ENCODE assay signal across 8 cellular contexts in the genomic region with DNA sequence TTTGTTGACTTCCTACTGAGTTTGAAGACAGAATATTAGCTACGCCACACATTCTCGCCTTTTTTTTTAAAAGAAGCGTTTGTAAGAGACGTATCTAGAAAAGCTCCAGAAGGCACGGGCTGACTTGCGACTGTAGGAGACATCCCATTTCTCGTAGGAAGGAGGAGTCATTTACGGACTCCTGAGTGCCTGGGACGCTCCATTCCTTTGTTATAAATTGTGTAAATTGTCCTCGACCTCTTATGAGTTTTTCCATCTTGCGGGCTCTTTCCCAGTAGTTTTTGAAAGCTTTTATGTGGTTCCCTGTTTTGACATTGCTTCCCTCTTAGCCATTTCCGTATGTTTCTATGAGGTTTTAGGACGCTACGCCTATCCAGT. TPM values are rescaled to one million over a fixed set of nuclear protein-coding genes. Genes with fewer than 3 reads are reported as not detected.
DNase-seq lines count a peak whose midpoint lies in the region; ATAC-seq and TF ChIP-seq lines count a peak whose summit lies in the region.

No MANE protein-coding gene starts in this region.

- no peaks in the 10 kb centered on the region for H3K9me3 ChIP-seq in fibroblast of lung (ENCODE audit: control insufficient read depth, insufficient read depth, low read depth, low read length)

- no peak for ATAC-seq in activated CD4-positive, alpha-beta T cell treated with anti-CD3 and anti-CD28 coated beads for 36 hours
- ATAC-seq in SK-N-SH treated with all-trans-retinoic acid at 6 μM for 48 hours (peak; percentile 31), HG03565 (IDR thresholded peaks at IDR 0.05; ENCODE audit: unreplicated experiment) (no peak), HG02571 (IDR thresholded peaks at IDR 0.05; ENCODE audit: unreplicated experiment) (no peak)

- H3K9me3 Mint-ChIP-seq in activated CD4-positive, alpha-beta T cell treated with anti-CD3 and anti-CD28 coated beads for 36 hours (ENCODE audit: low read depth) = no peaks in the 10 kb centered on the region

- intact Hi-C loops in activated CD4-positive, alpha-beta T cell treated with anti-CD3 and anti-CD28 coated beads for 36 hours (cut with DNase I, micrococcal nuclease) = loop anchor here in 1 of 2 experiments (10.0 kb wide), 1 partner anchor 694 kb away; a partner anchor contains a TSS

- H3K9ac ChIP-seq in fibroblast of lung (ENCODE audit: insufficient read depth, low read length) = peak overlapping the region; percentile 81
- H3K9ac ChIP-seq in rectal smooth muscle tissue (ENCODE audit: low read length) = no peak overlapping the region

- CTCF ChIA-PET in activated CD4-positive, alpha-beta T cell treated with anti-CD3 and anti-CD28 coated beads for 36 hours (lab: Charles Lee) = interaction anchor here (0.8 to 4.8 kb wide), 4 partner anchors 34 to 349 kb away, joined by 4 to 21 read pairs (median 4); a partner anchor contains a TSS

- H3K4me1 ChIP-seq in fibroblast of lung (ENCODE audit: control insufficient read depth, extremely low read depth, insufficient read depth, low read length) (peaks cover 9% of the 10 kb centered on the region), rectal smooth muscle tissue (ENCODE audit: control insufficient read depth, insufficient read depth, low read length) (peaks cover 15% of the 10 kb centered on the region)

- H3K4me3 ChIP-seq in fibroblast of lung (replicated peaks in 1 of 4; ENCODE audit: control extremely low read depth in 1 of 4, insufficient read depth in 1 of 4, low read depth in 3 of 4, low read length in 4 of 4) (peak overlapping the region; percentile 73 to 86 (median 80)), rectal smooth muscle tissue (ENCODE audit: low read length) (peak overlapping the region; percentile 89)

- TF ChIP-seq CTCF in fibroblast of lung (conservative IDR thresholded peaks at IDR 0.05 in 1 of 2, IDR thresholded peaks at IDR 0.05 in 1 of 2; ENCODE audit: low read depth in 1 of 2, low read length in 2 of 2) = no peak

- H2AFZ ChIP-seq in fibroblast of lung (ENCODE audit: low read length) = no peak overlapping the region

- peaks cover 39% of the 10 kb centered on the region for H3K79me2 ChIP-seq in fibroblast of lung (ENCODE audit: control insufficient read depth, insufficient read depth, low read length)

- H3K4me3 Mint-ChIP-seq in activated CD4-positive, alpha-beta T cell treated with anti-CD3 and anti-CD28 coated beads for 36 hours = peak overlapping the region; percentile 73

- POLR2A ChIA-PET in activated CD4-positive, alpha-beta T cell treated with anti-CD3 and anti-CD28 coated beads for 36 hours (lab: Charles Lee) = no interaction called here

- H3K4me1 Mint-ChIP-seq in activated CD4-positive, alpha-beta T cell treated with anti-CD3 and anti-CD28 coated beads for 36 hours = peaks cover 38% of the 10 kb centered on the region

- peak overlapping the region; percentile 24 for H3K27ac Mint-ChIP-seq in activated CD4-positive, alpha-beta T cell treated with anti-CD3 and anti-CD28 coated beads for 36 hours

- H3K27me3 ChIP-seq in fibroblast of lung (ENCODE audit: control insufficient read depth, insufficient read depth, low read length) = no peaks in the 10 kb centered on the region
- no peaks in the 10 kb centered on the region for H3K27me3 ChIP-seq in rectal smooth muscle tissue (ENCODE audit: control insufficient read depth, insufficient read depth, low read length)

- no peaks in the 10 kb centered on the region for H4K20me1 ChIP-seq in fibroblast of lung (ENCODE audit: control insufficient read depth, extremely low read depth, insufficient read depth, low read length)

- H3K36me3 Mint-ChIP-seq in activated CD4-positive, alpha-beta T cell treated with anti-CD3 and anti-CD28 coated beads for 36 hours (ENCODE audit: low read depth) = peaks cover 18% of the 10 kb centered on the region

- H3K36me3 ChIP-seq in fibroblast of lung (ENCODE audit: control insufficient read depth, insufficient read depth, low read length) = peaks cover 5% of the 10 kb centered on the region
- peaks cover 5% of the 10 kb centered on the region for H3K36me3 ChIP-seq in rectal smooth muscle tissue (ENCODE audit: control insufficient read depth, insufficient read depth, low read length)

- H3K4me2 ChIP-seq in fibroblast of lung (ENCODE audit: extremely low read depth, insufficient read depth, low read length) = peak overlapping the region; percentile 98

- H3K27me3 Mint-ChIP-seq in activated CD4-positive, alpha-beta T cell treated with anti-CD3 and anti-CD28 coated beads for 36 hours = no peaks in the 10 kb centered on the region

- no peak for DNase-seq in activated CD4-positive, alpha-beta T cell treated with anti-CD3 and anti-CD28 coated beads for 36 hours
- no peak for DNase-seq in activated CD4-positive, alpha-beta T cell treated with anti-CD3 and anti-CD28 coated beads for 4 hours
- DNase-seq in fibroblast of lung (ENCODE audit: low read depth in 2 of 2) (peak; percentile 46 to 48), NK-92 (lab: John Stamatoyannopoulos, UW; ENCODE audit: unreplicated experiment) (no peak)

- H3K27ac ChIP-seq in fibroblast of lung (ENCODE audit: insufficient read depth, low read length) = peak overlapping the region; percentile 43
- H3K27ac ChIP-seq in rectal smooth muscle tissue (ENCODE audit: low read depth, low read length) = no peak overlapping the region

TF ChIP-seq in SK-N-SH treated with all-trans-retinoic acid at 6 μM for 48 hours, 23 proteins besides CTCF, POLR2A, EP300 and RAD21 (continues in another document):
- no peak for TF ChIP-seq TOX (CRISPR knock-in tag; IDR thresholded peaks at IDR 0.05; ENCODE audit: borderline replicate concordance)
- no peak for TF ChIP-seq TCF4 (CRISPR knock-in tag; IDR thresholded peaks at IDR 0.05; ENCODE audit: borderline replicate concordance)
- TF ChIP-seq, protein P1, sequence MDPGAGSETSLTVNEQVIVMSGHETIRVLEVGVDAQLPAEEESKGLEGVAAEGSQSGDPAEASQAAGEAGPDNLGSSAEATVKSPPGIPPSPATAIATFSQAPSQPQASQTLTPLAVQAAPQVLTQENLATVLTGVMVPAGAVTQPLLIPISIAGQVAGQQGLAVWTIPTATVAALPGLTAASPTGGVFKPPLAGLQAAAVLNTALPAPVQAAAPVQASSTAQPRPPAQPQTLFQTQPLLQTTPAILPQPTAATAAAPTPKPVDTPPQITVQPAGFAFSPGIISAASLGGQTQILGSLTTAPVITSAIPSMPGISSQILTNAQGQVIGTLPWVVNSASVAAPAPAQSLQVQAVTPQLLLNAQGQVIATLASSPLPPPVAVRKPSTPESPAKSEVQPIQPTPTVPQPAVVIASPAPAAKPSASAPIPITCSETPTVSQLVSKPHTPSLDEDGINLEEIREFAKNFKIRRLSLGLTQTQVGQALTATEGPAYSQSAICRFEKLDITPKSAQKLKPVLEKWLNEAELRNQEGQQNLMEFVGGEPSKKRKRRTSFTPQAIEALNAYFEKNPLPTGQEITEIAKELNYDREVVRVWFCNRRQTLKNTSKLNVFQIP (CRISPR knock-in tag; IDR thresholded peaks at IDR 0.05; ENCODE audit: borderline replicate concordance, low read depth) = no peak
- no peak for TF ChIP-seq ZNF8 (CRISPR knock-in tag; IDR thresholded peaks at IDR 0.05)
- no peak for TF ChIP-seq ZFP3 (CRISPR knock-in tag; IDR thresholded peaks at IDR 0.05)
- TF ChIP-seq PPARA (CRISPR knock-in tag; IDR thresholded peaks at IDR 0.05; ENCODE audit: borderline replicate concordance) = no peak
- TF ChIP-seq ZNF565 (CRISPR knock-in tag; conservative IDR thresholded peaks at IDR 0.05; ENCODE audit: low read depth) = no peak

RNA-seq across cellular contexts. Expression of a gene that starts 1.0 kb away (rescaled TPM):
- total RNA-seq in activated CD4-positive, alpha-beta T cell treated with anti-CD3 and anti-CD28 coated beads for 36 hours = 10 to 100 TPM; 66.2 to 71.8 TPM
- 55.0 and 59.6 TPM in 2 replicates for total RNA-seq in fibroblast of lung
- 36.8 and 56.7 TPM in 2 replicates for polyA plus RNA-seq in fibroblast of lung
- 66.6 and 90.9 TPM in 2 replicates for polyA plus RNA-seq in fibroblast of lung (2012)
- 74.0 and 99.4 TPM in 2 replicates for polyA minus RNA-seq in fibroblast of lung (ENCODE audit: low replicate concordance)

RNA-seq across cellular contexts. Expression of a gene that starts 12.6 kb away (rescaled TPM):
- under 1 TPM; 0.47 to 0.55 TPM for total RNA-seq in activated CD4-positive, alpha-beta T cell treated with anti-CD3 and anti-CD28 coated beads for 36 hours
- 0.99 and 1.0 TPM in 2 replicates for total RNA-seq in fibroblast of lung
- 0.05 and 0.35 TPM in 2 replicates for polyA plus RNA-seq in fibroblast of lung
- polyA plus RNA-seq in fibroblast of lung (2012) = 0.17 and 0.29 TPM in 2 replicates
- not detected in 2 replicates for polyA minus RNA-seq in fibroblast of lung (ENCODE audit: low replicate concordance)

RNA-seq across cellular contexts. Expression of a gene that starts 17.6 kb away (rescaled TPM):
- 10 to 100 TPM; 30.9 to 47.1 TPM for total RNA-seq in activated CD4-positive, alpha-beta T cell treated with anti-CD3 and anti-CD28 coated beads for 36 hours
- 40.1 and 56.5 TPM in 2 replicates for total RNA-seq in fibroblast of lung
- polyA plus RNA-seq in fibroblast of lung = 43.3 and 53.4 TPM in 2 replicates
- polyA plus RNA-seq in fibroblast of lung (2012) = 47.4 and 63.9 TPM in 2 replicates
- 37.9 and 56.4 TPM in 2 replicates for polyA minus RNA-seq in fibroblast of lung (ENCODE audit: low replicate concordance)

RNA-seq across cellular contexts. Expression of a gene that starts 33.5 kb away (rescaled TPM):
- total RNA-seq in activated CD4-positive, alpha-beta T cell treated with anti-CD3 and anti-CD28 coated beads for 36 hours = 1 to 10 TPM; 4.3 to 4.8 TPM
- total RNA-seq in fibroblast of lung = 1.7 and 1.8 TPM in 2 replicates
- polyA plus RNA-seq in fibroblast of lung = 0.15 and 0.19 TPM in 2 replicates
- 1.4 and 1.5 TPM in 2 replicates for polyA plus RNA-seq in fibroblast of lung (2012)
- polyA minus RNA-seq in fibroblast of lung (ENCODE audit: low replicate concordance) = 0.07 and 0.20 TPM in 2 replicates

RNA-seq across cellular contexts. Expression of a gene that starts 40.4 kb away (rescaled TPM):
- total RNA-seq in activated CD4-positive, alpha-beta T cell treated with anti-CD3 and anti-CD28 coated beads for 36 hours = 10 to 100 TPM; 94.5 to 98.9 TPM
- total RNA-seq in fibroblast of lung = 175 and 190 TPM in 2 replicates
- 99.6 and 108 TPM in 2 replicates for polyA plus RNA-seq in fibroblast of lung
- 153 TPM in 2 replicates for polyA plus RNA-seq in fibroblast of lung (2012)
- 26.7 and 34.5 TPM in 2 replicates for polyA minus RNA-seq in fibroblast of lung (ENCODE audit: low replicate concordance)

Comparison
In these comparisons a context has a peak if more than half of its experiments do, and no peak if none do; other contexts are left out.
1. DNase-seq: peak in fibroblast of lung (2 of 2); none in activated CD4-positive, alpha-beta T cell treated with anti-CD3 and anti-CD28 coated beads for 36 hours (single experiment), activated CD4-positive, alpha-beta T cell treated with anti-CD3 and anti-CD28 coated beads for 4 hours (0 of 2) and NK-92 (single experiment).